ENCODE assay signal across 23 cellular contexts in genomic region chr3:197567900-197568685, GRCh38.
"Had no signal": no experiment of that assay in that cellular context is flagged by ENCODE, and none has a peak within 500 bp of the region (broad histone marks: within the 10 kb centered on the region; RNA-seq: fewer than 3 reads in every experiment).

No MANE protein-coding gene starts in this region.

- DNase-seq: activated CD4-positive, alpha-beta T cell treated with anti-CD3 and anti-CD28 coated beads for 4 hours; activated CD8-positive, alpha-beta memory T cell treated with anti-CD3 and anti-CD28 coated beads, Interleukin-2, amount 50 U/mL, for 48 hours; activated CD8-positive, alpha-beta T cell treated with anti-CD3 and anti-CD28 coated beads for 36 hours; activated gamma-delta T cell; activated T-cell treated with anti-CD3 and anti-CD28 coated beads, Interleukin-2, amount 50 U/mL, for 72 hours; amniotic stem cell; brain microvascular endothelial cell; effector memory CD8-positive, alpha-beta T cell; foreskin keratinocyte; immature natural killer cell; left colon; mammary epithelial cell; mucosa of descending colon; naive thymus-derived CD4-positive, alpha-beta T cell; posterior cingulate gyrus; small intestine; stimulated activated CD4-positive, alpha-beta T cell treated with anti-CD3 and anti-CD28 coated beads, Interleukin-4, amount 100 ng/mL, for 4 hours; stimulated activated CD8-positive, alpha-beta memory T cell treated with anti-CD3 and anti-CD28 coated beads, Interleukin-4, amount 100 ng/mL, for 48 hours; stimulated activated naive CD4-positive, alpha-beta T cell treated with Interleukin-2 at 50 U/mL for 16 hours; T-helper 17 cell; upper lobe of right lung had no signal

- H3K27me3 ChIP-seq: brain microvascular endothelial cell, foreskin keratinocyte, suprapubic skin had no signal

- H3K36me3 ChIP-seq: brain microvascular endothelial cell, neutrophil, suprapubic skin, upper lobe of right lung had no signal

- ATAC-seq: activated CD8-positive, alpha-beta T cell treated with anti-CD3 and anti-CD28 coated beads for 36 hours; activated T-cell treated with anti-CD3 and anti-CD28 coated beads, Interleukin-2, amount 50 U/mL, for 72 hours; effector memory CD8-positive, alpha-beta T cell; foreskin keratinocyte; left colon; mucosa of descending colon; naive thymus-derived CD4-positive, alpha-beta T cell; T-helper 17 cell; upper lobe of right lung had no signal

- H3K27ac ChIP-seq: brain microvascular endothelial cell, foreskin keratinocyte, neutrophil, suprapubic skin, upper lobe of right lung had no signal

- H3K4me3 ChIP-seq: mucosa of descending colon, suprapubic skin, upper lobe of right lung had no signal

- H3K9me3 ChIP-seq: neutrophil, suprapubic skin, upper lobe of right lung had no signal

- H3K4me1 ChIP-seq: foreskin keratinocyte, suprapubic skin, upper lobe of right lung had no signal
